ENCODE assay signal across 1 cellular context in the genomic region with DNA sequence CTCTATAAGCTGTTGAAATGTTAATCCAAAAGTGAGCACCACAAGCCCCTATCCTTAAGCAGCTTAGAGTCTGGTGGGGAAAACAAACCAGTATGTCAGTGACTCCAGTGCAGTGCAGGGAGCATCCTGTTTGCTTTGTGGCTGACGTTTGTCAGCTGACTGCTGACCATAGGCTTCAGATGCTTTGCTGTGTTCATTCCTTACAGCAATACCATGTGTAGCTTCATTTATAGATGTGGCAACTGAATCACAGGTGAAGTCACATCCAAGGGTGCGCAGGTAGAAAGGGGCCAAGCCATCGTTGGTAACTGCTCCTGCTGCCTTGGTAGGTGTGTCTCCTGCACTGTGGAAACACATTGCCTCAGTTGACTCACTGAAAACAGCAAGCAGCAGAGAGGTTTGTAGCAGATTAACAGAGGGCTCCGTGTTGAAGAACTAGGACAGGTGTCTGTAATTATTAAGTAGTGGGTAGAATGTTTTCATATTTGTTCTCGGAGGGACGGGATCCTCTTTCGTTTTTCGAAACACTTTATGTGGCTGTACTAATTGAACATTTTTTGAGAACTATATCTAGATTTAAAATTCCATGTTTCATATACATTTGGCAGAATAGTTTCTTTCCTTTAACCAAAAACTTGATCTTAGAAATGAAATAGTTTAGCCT.
TF ChIP-seq lines count a peak whose summit lies in the region.

No MANE protein-coding gene starts in this region.

TF ChIP-seq in IMR-90, 13 proteins besides CTCF, POLR2A, EP300 and RAD21:
- no peak for TF ChIP-seq MAZ (IDR thresholded peaks at IDR 0.05; ENCODE audit: borderline replicate concordance, low read depth, low read length)
- no peak for TF ChIP-seq FOS (IDR thresholded peaks at IDR 0.05; ENCODE audit: low read depth, low read length)
- TF ChIP-seq CHD1 (IDR thresholded peaks at IDR 0.05; ENCODE audit: low read depth, low read length): no peak
- peak; percentile 41; the same call in 1 of the 2 replicates for TF ChIP-seq USF2 (IDR thresholded peaks at IDR 0.05; ENCODE audit: low read depth, low read length)
- TF ChIP-seq RFX5 (IDR thresholded peaks at IDR 0.05; ENCODE audit: low read depth, low read length): no peak
- TF ChIP-seq MXI1 (IDR thresholded peaks at IDR 0.05; ENCODE audit: borderline replicate concordance, low read depth, low read length): no peak
- TF ChIP-seq RCOR1 (IDR thresholded peaks at IDR 0.05; ENCODE audit: insufficient replicate concordance, low read length): no peak
